Comparison of ENCODE assay signal across 19 cellular contexts in genomic region chr13:40558656-40559055, GRCh38.
A peak's percentile ranks its signal among the peaks of the same experiment; 100 is the strongest.
DNase-seq lines count a peak whose midpoint lies in the region; ATAC-seq, FAIRE-seq and TF ChIP-seq lines count a peak whose summit lies in the region.
"Had no signal": no experiment of that assay in that cellular context is flagged by ENCODE, and none has a peak within 500 bp of the region (broad histone marks: within the 10 kb centered on the region; RNA-seq: fewer than 3 reads in every experiment).

No MANE protein-coding gene starts in this region.

- H3K9me3 ChIP-seq in OCI-LY1 (ENCODE audit: low read length) (no peaks in the 10 kb centered on the region), endothelial cell of umbilical vein (replicated peaks; ENCODE audit: control insufficient read depth, insufficient read depth, low read length) (no peaks in the 10 kb centered on the region), gastrocnemius medialis (no peaks in the 10 kb centered on the region), osteoblast (ENCODE audit: low read depth, low read length) (no peaks in the 10 kb centered on the region)

- H3K4me1 Mint-ChIP-seq in activated T-cell treated with anti-CD3 and anti-CD28 coated beads, Interleukin-2, amount 50 U/mL, for 72 hours (ENCODE audit: low read depth), result peaks cover 76% of the 10 kb centered on the region

- in situ Hi-C loops in gastrocnemius medialis (cut with MboI; ENCODE audit: low sequenced_read_pairs in 4 of 4), result no loop called here

- peaks cover 7 to 37% of the 10 kb centered on the region in 2 donors for H3K36me3 Mint-ChIP-seq in activated T-cell treated with anti-CD3 and anti-CD28 coated beads, Interleukin-2, amount 50 U/mL, for 72 hours (ENCODE audit: insufficient read depth in 2 of 2)

- POLR2A ChIA-PET in endothelial cell of umbilical vein (lab: Charles Lee), result interaction anchor here (0.8 kb wide), 1 partner anchor 106 kb away, joined by 3 read pairs; no protein-coding TSS in a partner anchor

- TF ChIP-seq CTCF in OCI-LY1 (IDR thresholded peaks at IDR 0.05; ENCODE audit: low read length), result no peak
- no peak for TF ChIP-seq CTCF in endothelial cell of umbilical vein (IDR thresholded peaks at IDR 0.05; ENCODE audit: extremely low read depth in 1 of 2, insufficient read depth in 1 of 2, low read depth in 1 of 2, low read length in 2 of 2)
- no peak for TF ChIP-seq CTCF in gastrocnemius medialis (IDR thresholded peaks at IDR 0.05 in 4 of 5, conservative IDR thresholded peaks at IDR 0.05 in 1 of 5)
- no peak for TF ChIP-seq CTCF in osteoblast (IDR thresholded peaks at IDR 0.05; ENCODE audit: extremely low read depth, low read depth, low read length)

- no peaks in the 10 kb centered on the region for H3F3A ChIP-seq in OCI-LY1 (ENCODE audit: insufficient read depth, low read length)

- no peak overlapping the region for H2AFZ ChIP-seq in OCI-LY1 (ENCODE audit: low read length)
- H2AFZ ChIP-seq in endothelial cell of umbilical vein (ENCODE audit: low read depth, low read length), result no peak overlapping the region
- no peak overlapping the region for H2AFZ ChIP-seq in osteoblast (ENCODE audit: low read length)

- no TSS peak for BruUV-seq in endothelial cell of umbilical vein (replicated peaks; lab: Mats Ljungman, UMichigan)

- H3K4me3 ChIP-seq in OCI-LY1 (ENCODE audit: low read depth, low read length, poor library complexity, severe bottlenecking) (no peak overlapping the region), endothelial cell of umbilical vein (replicated peaks in 1 of 3; ENCODE audit: insufficient read depth in 1 of 3, low read depth in 1 of 3, low read length in 3 of 3) (peak overlapping the region in 1 of 3 experiments; percentile 1), gastrocnemius medialis (no peak overlapping the region), osteoblast (ENCODE audit: insufficient read depth, low read length) (no peak overlapping the region)

- no peaks in the 10 kb centered on the region for H3K9me2 ChIP-seq in OCI-LY1 (ENCODE audit: low read depth, low read length)

- no peaks in the 10 kb centered on the region for H3K9me3 Mint-ChIP-seq in activated T-cell treated with anti-CD3 and anti-CD28 coated beads, Interleukin-2, amount 50 U/mL, for 72 hours

- H3K27me3 ChIP-seq in OCI-LY1 (ENCODE audit: insufficient read depth, low read length) (no peaks in the 10 kb centered on the region), endothelial cell of umbilical vein (ENCODE audit: control insufficient read depth in 2 of 2, insufficient read depth in 2 of 2, low read length in 2 of 2) (no peaks in the 10 kb centered on the region), gastrocnemius medialis (no peaks in the 10 kb centered on the region), osteoblast (ENCODE audit: insufficient read depth, low read length) (no peaks in the 10 kb centered on the region)

- DNase-seq in activated T-cell treated with anti-CD3 and anti-CD28 coated beads, Interleukin-2, amount 50 U/mL, for 72 hours, result no peak
- DNase-seq in activated T-cell treated with anti-CD3 and anti-CD28 coated beads, Interleukin-2, amount 50 U/mL, for 1 hour, result no peak
- peak; percentile 95 for DNase-seq in endothelial cell of umbilical vein (ENCODE audit: low read depth, low spot score)
- no peak for DNase-seq in gastrocnemius medialis
- DNase-seq in head of caudate nucleus, result no peak
- no peak for DNase-seq in GM12892 (ENCODE audit: insufficient read length)
- no peak for DNase-seq in osteoblast (ENCODE audit: insufficient read length, low spot score, missing footprints)
- DNase-seq: activated CD4-positive, alpha-beta T cell treated with anti-CD3 and anti-CD28 coated beads for 4 hours; activated T-cell treated with anti-CD3 and anti-CD28 coated beads, Interleukin-2, amount 50 U/mL, for 48 hours; anterior cingulate cortex; Karpas-422; NCI-H1092 treated with DMSO at 0.1 percent for 48 hours; NCI-H524 treated with DMSO at 0.1 percent for 48 hours; OCI-M1; stimulated activated CD4-positive, alpha-beta T cell treated with anti-CD3 and anti-CD28 coated beads, Interleukin-15, amount 100 ng/mL, for 24 hours; stimulated activated naive CD4-positive, alpha-beta T cell treated with Interleukin-2 at 50 U/mL for 16 hours had no signal

- FAIRE-seq in endothelial cell of umbilical vein (lab: Jason Lieb, UNC) (peak; percentile 92), GM12892 (lab: Jason Lieb, UNC) (no peak)
- FAIRE-seq: urothelium cell line had no signal

- H3K36me3 ChIP-seq in OCI-LY1 (ENCODE audit: insufficient read depth, low read length) (peaks cover 66% of the 10 kb centered on the region), endothelial cell of umbilical vein (ENCODE audit: control insufficient read depth in 2 of 2, extremely low read depth in 1 of 2, insufficient read depth in 2 of 2, low read length in 2 of 2) (peaks cover 10 to 20% of the 10 kb centered on the region in 2 experiments), gastrocnemius medialis (peaks cover 3 to 27% of the 10 kb centered on the region in 2 donors), osteoblast (ENCODE audit: insufficient read depth, low read length) (no peaks in the 10 kb centered on the region)

- H3K27me3 Mint-ChIP-seq in activated T-cell treated with anti-CD3 and anti-CD28 coated beads, Interleukin-2, amount 50 U/mL, for 72 hours (ENCODE audit: low read depth), result no peaks in the 10 kb centered on the region

- intact Hi-C loops in endothelial cell of umbilical vein (cut with micrococcal nuclease) (loop anchor here (1.0 to 10.0 kb wide), 10 partner anchors 18 to 776 kb away; no protein-coding TSS in a partner anchor), gastrocnemius medialis (cut with DNase I; ENCODE audit: low total_unique reads) (no loop called here), head of caudate nucleus (cut with DNase I) (no loop called here)

- H3K79me2 ChIP-seq in OCI-LY1 (ENCODE audit: insufficient read depth, low read length), result peaks cover 73% of the 10 kb centered on the region
- H3K79me2 ChIP-seq in endothelial cell of umbilical vein (ENCODE audit: control insufficient read depth, insufficient read depth, low read length), result peaks cover 69% of the 10 kb centered on the region
- peaks cover 5% of the 10 kb centered on the region for H3K79me2 ChIP-seq in osteoblast (ENCODE audit: insufficient read depth, low read length)

- H3K9me1 ChIP-seq in endothelial cell of umbilical vein (replicated peaks; ENCODE audit: control insufficient read depth, extremely low read depth, insufficient read depth, low read length), result no peaks in the 10 kb centered on the region

- H3K9ac ChIP-seq in OCI-LY1 (ENCODE audit: low read length), result no peak overlapping the region
- peak overlapping the region; percentile 64 for H3K9ac ChIP-seq in endothelial cell of umbilical vein (replicated peaks; ENCODE audit: extremely low read depth, insufficient read depth, low read length)

- no peak overlapping the region for H3K4me3 Mint-ChIP-seq in activated T-cell treated with anti-CD3 and anti-CD28 coated beads, Interleukin-2, amount 50 U/mL, for 72 hours

- TF ChIP-seq POLR2A in endothelial cell of umbilical vein (IDR thresholded peaks at IDR 0.05; ENCODE audit: low read depth, low read length) (peak; percentile 35), gastrocnemius medialis (IDR thresholded peaks at IDR 0.05) (no peak), GM12892 (IDR thresholded peaks at IDR 0.05; ENCODE audit: low read depth, low read length) (no peak)

- H3K4me2 ChIP-seq in OCI-LY1 (ENCODE audit: low read length), result no peak overlapping the region
- peak overlapping the region; percentile 61 for H3K4me2 ChIP-seq in endothelial cell of umbilical vein (ENCODE audit: insufficient read depth, low read length)
- H3K4me2 ChIP-seq in osteoblast (ENCODE audit: insufficient read depth, low read length), result no peak overlapping the region

- no peak for ATAC-seq in activated T-cell treated with anti-CD3 and anti-CD28 coated beads, Interleukin-2, amount 50 U/mL, for 72 hours (replicated peaks in 1 of 2)
- ATAC-seq in gastrocnemius medialis, result no peak
- ATAC-seq: HCT116 had no signal

- H4K20me1 ChIP-seq in OCI-LY1 (ENCODE audit: insufficient read depth, low read length) (no peaks in the 10 kb centered on the region), endothelial cell of umbilical vein (replicated peaks; ENCODE audit: control insufficient read depth, extremely low read depth, insufficient read depth, low read length) (no peaks in the 10 kb centered on the region), osteoblast (ENCODE audit: insufficient read depth, low read length) (no peaks in the 10 kb centered on the region)

- H3K27ac Mint-ChIP-seq in activated T-cell treated with anti-CD3 and anti-CD28 coated beads, Interleukin-2, amount 50 U/mL, for 72 hours, result peak overlapping the region; percentile 74

- CTCF ChIA-PET in endothelial cell of umbilical vein (lab: Charles Lee), result interaction anchor here (1.0 to 2.0 kb wide), 6 partner anchors 9 to 107 kb away, joined by 3 to 10 read pairs (median 3); no protein-coding TSS in a partner anchor

- H3K27ac ChIP-seq in OCI-LY1 (ENCODE audit: low read depth, low read length, poor library complexity, severe bottlenecking) (peak overlapping the region; percentile 24), endothelial cell of umbilical vein (ENCODE audit: insufficient read depth, low read depth, low read length) (peak overlapping the region; percentile 61), gastrocnemius medialis (peak overlapping the region in 3 of 4 donors; percentile 8 to 30 (median 8)), osteoblast (ENCODE audit: low read depth, low read length) (no peak overlapping the region)

- dilution Hi-C loops in endothelial cell of umbilical vein (cut with MboI; ENCODE audit: extremely low pct_ligation_motif_present, low sequenced_read_pairs), result no loop called here

- H3K4me1 ChIP-seq in OCI-LY1 (ENCODE audit: insufficient read depth, low read length, severe bottlenecking) (peaks cover 59% of the 10 kb centered on the region), endothelial cell of umbilical vein (ENCODE audit: control insufficient read depth, extremely low read depth, insufficient read depth, low read length) (peaks cover 56% of the 10 kb centered on the region), gastrocnemius medialis (peaks cover 73 to 82% of the 10 kb centered on the region in 2 donors), osteoblast (ENCODE audit: insufficient read depth, low read length) (peaks cover 6% of the 10 kb centered on the region)

TF ChIP-seq in endothelial cell of umbilical vein, 7 proteins besides CTCF, POLR2A, EP300 and RAD21 (continues in another document):
- TF ChIP-seq FOS (IDR thresholded peaks at IDR 0.05; ENCODE audit: borderline replicate concordance, insufficient read depth, low read length) (no peak), EZH2 (IDR thresholded peaks at IDR 0.05; ENCODE audit: borderline replicate concordance, low read depth, low read length, severe bottlenecking) (no peak), GATA2 (IDR thresholded peaks at IDR 0.05; ENCODE audit: insufficient read depth, insufficient read length, low read depth, low read length) (peak; percentile 87), MYC (IDR thresholded peaks at IDR 0.05; ENCODE audit: low read depth, low read length) (no peak), JUN (IDR thresholded peaks at IDR 0.05; ENCODE audit: borderline replicate concordance, insufficient read depth, insufficient read length, low read depth) (peak; percentile 64)
- TF ChIP-seq, protein P1, sequence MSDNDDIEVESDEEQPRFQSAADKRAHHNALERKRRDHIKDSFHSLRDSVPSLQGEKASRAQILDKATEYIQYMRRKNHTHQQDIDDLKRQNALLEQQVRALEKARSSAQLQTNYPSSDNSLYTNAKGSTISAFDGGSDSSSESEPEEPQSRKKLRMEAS (IDR thresholded peaks at IDR 0.05; ENCODE audit: insufficient read depth, insufficient read length), result no peak
